1 cellular context compared by ENCODE assay signal in genomic region chr2:203659650-203660049, GRCh38.
TF ChIP-seq lines count a peak whose summit lies in the region.

No MANE protein-coding gene starts in this region.

TF ChIP-seq in WTC11, 78 proteins besides CTCF, POLR2A, EP300 and RAD21 (continued from another document):
- TF ChIP-seq JUN (CRISPR knock-in tag; IDR thresholded peaks at IDR 0.05) (no peak), ZBTB43 (CRISPR knock-in tag; IDR thresholded peaks at IDR 0.05) (no peak)
TF ChIP-seq in WTC11: peak in this region for 0.
